In the genomic region with DNA sequence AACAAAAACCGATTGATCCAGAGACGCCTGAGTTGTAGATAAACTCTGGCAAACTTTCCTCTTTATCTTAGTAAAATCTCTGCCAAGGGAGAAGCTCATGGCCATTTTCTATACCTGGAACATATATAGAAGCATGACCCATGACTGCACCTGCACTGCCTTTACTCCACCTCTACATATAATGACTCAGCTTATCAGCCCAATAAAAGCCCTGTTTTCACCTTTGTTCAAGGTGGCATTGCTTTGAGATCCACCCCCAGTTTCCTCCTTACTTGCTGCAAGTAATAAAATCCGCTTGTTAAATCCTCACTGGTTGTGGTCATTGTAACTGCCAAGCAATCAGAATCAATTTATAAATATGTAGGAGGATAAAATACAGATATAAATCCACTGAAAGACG, we compare ENCODE assay signal across 16 cellular contexts.
"Had no signal": no experiment of that assay in that cellular context is flagged by ENCODE, and none has a peak within 500 bp of the region (broad histone marks: within the 10 kb centered on the region; RNA-seq: fewer than 3 reads in every experiment).

No MANE protein-coding gene starts in this region.

- H3K4me3 ChIP-seq: smooth muscle cell, testis had no signal

- ATAC-seq: left ventricle myocardium superior; sciatic nerve; stimulated activated memory B cell treated with anti-CD40 and anti-IgM and Interleukin-4, amounts not matched to agents 10 μg/mL and 1 μg/mL and 100 μg/mL, for 72 hours had no signal

- H3K9ac ChIP-seq: parathyroid adenoma had no signal

- DNase-seq: activated gamma-delta T cell treated with Interleukin-2 at 50 U/mL for 16 hours; activated T-cell treated with anti-CD3 and anti-CD28 coated beads, Interleukin-2, amount 50 U/mL, for 1 hour; aorta; effector CD4-positive, alpha-beta T cell; foreskin fibroblast; kidney glomerular epithelial cell; left ventricle myocardium superior; mammary epithelial cell; nephron progenitor cell; stimulated activated CD4-positive, alpha-beta T cell treated with anti-CD3 and anti-CD28 coated beads, Interleukin-15, amount 100 ng/mL, for 24 hours; T-helper 9 cell; testis had no signal

- H3K27ac ChIP-seq: parathyroid adenoma, testis had no signal

- H3K9me3 ChIP-seq: testis had no signal

- H2AFZ ChIP-seq: parathyroid adenoma had no signal

- H3K4me2 ChIP-seq: smooth muscle cell had no signal

- H3K27me3 ChIP-seq: testis had no signal

- H3K4me1 ChIP-seq: parathyroid adenoma, testis had no signal

- H3K79me2 ChIP-seq: parathyroid adenoma had no signal
